Comparison of ENCODE assay signal across 9 cellular contexts in the genomic region with DNA sequence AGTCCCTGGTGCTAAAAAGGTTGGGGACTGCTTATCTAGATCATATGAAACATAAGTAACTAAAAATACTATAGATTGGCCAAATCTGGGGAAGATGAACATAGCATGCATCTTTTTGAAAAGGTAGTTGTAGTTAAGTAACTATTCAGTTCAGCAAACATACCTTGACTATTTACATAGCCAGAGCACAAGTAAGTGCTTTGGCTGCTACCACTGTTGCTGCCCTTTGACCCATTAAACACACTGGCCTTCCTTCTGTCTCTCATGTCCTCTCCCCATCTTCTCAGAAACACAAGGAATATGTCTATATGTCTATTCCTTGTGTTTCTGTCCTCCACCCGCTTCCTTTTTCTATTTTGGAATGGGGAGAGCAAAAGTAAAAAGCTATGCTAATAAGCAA.
"Had no signal": no experiment of that assay in that cellular context is flagged by ENCODE, and none has a peak within 500 bp of the region (broad histone marks: within the 10 kb centered on the region; RNA-seq: fewer than 3 reads in every experiment).

No MANE protein-coding gene starts in this region.

- H3K9me3 ChIP-seq: HAP-1 had no signal

- DNase-seq: GM23248, GOT3, H7, HFFc6, IMR-90 had no signal

- ATAC-seq: HCT116, K562 had no signal

- FAIRE-seq: K562 had no signal

- H3K27ac ChIP-seq: GM23248, HL-60 had no signal

- H3K4me3 Mint-ChIP-seq: HFFc6 had no signal

- H3K36me3 ChIP-seq: HAP-1 had no signal

- H2AFZ ChIP-seq: GM23248 had no signal

- H3K9ac ChIP-seq: GM23248 had no signal

- H3K27ac Mint-ChIP-seq: HFFc6 had no signal

- H3K4me3 ChIP-seq: GM23248, HAP-1, K562 had no signal

- H3K9me3 Mint-ChIP-seq: HFFc6 had no signal
